9 cellular contexts compared by ENCODE assay signal in genomic region chr19:54470991-54471782, GRCh38. TPM values are rescaled to one million over a fixed set of nuclear protein-coding genes. Genes with fewer than 3 reads are reported as not detected.
A peak's percentile ranks its signal among the peaks of the same experiment; 100 is the strongest.
DNase-seq lines count a peak whose midpoint lies in the region; ATAC-seq, FAIRE-seq and TF ChIP-seq lines count a peak whose summit lies in the region.
"Had no signal": no experiment of that assay in that cellular context is flagged by ENCODE, and none has a peak within 500 bp of the region (broad histone marks: within the 10 kb centered on the region; RNA-seq: fewer than 3 reads in every experiment).

No MANE protein-coding gene starts in this region.

- peaks cover 19% of the 10 kb centered on the region for H3F3A ChIP-seq in GM23248 (ENCODE audit: insufficient read depth)

- peaks cover 30% of the 10 kb centered on the region for H3K79me2 ChIP-seq in GM23248 (ENCODE audit: insufficient read depth)

- WGBS in GM23248 (ENCODE audit: low coverage in 1 of 2, low lambda C conversion rate in 2 of 2, missing lambda C conversion rate in 2 of 2), 2 experiments: 5% methylated on average over 53 to 54 of the region's 60 CpGs
- 11 to 52% methylated on average over 23 to 59 of the region's 60 CpGs for WGBS in body of pancreas, 2 donors

- DNase-seq in GM23248 (peak; percentile 68), body of pancreas (peak; percentile 62 to 74 (median 68)), NCI-H1694 treated with DMSO at 0.1 percent for 48 hours (lab: John Stamatoyannopoulos, UW) (no peak), urothelium cell line (ENCODE audit: low spot score) (no peak)
- DNase-seq in stimulated activated CD4-positive, alpha-beta T cell treated with anti-CD3 and anti-CD28 coated beads, Interleukin-2, amount 100 ng/mL, for 24 hours: no peak

- H3K36me3 ChIP-seq in GM23248 (ENCODE audit: low read depth) (no peaks in the 10 kb centered on the region), body of pancreas (replicated peaks in 1 of 2; ENCODE audit: insufficient read depth in 1 of 2, low read depth in 2 of 2) (no peaks in the 10 kb centered on the region), iPS-20b (ENCODE audit: insufficient read depth, low read depth, low read length) (no peaks in the 10 kb centered on the region), skeletal muscle tissue (ENCODE audit: control insufficient read depth in 3 of 3, insufficient read depth in 3 of 3, low read length in 3 of 3) (no peaks in the 10 kb centered on the region)

- no peaks in the 10 kb centered on the region for H3K9me2 ChIP-seq in GM23248 (ENCODE audit: insufficient read depth)

- H3K4me3 ChIP-seq in GM23248 (peak overlapping the region; percentile 77), body of pancreas (peak overlapping the region in 1 of 2 donors; percentile 11), iPS-20b (ENCODE audit: low read length) (peak overlapping the region; percentile 60), skeletal muscle tissue (ENCODE audit: low read length in 3 of 3) (peak overlapping the region; percentile 29 to 40 (median 38))

- peak overlapping the region; percentile 82 for H3K4me2 ChIP-seq in GM23248 (ENCODE audit: unreplicated experiment)

- H2AFZ ChIP-seq in GM23248: peak overlapping the region; percentile 71

- H4K20me1 ChIP-seq in GM23248 (ENCODE audit: insufficient read depth): no peaks in the 10 kb centered on the region

- H3K9ac ChIP-seq in GM23248 (peak overlapping the region; percentile 79), iPS-20b (ENCODE audit: low read depth, low read length) (peak overlapping the region; percentile 58; the same call in 1 of the 2 replicates), skeletal muscle tissue (ENCODE audit: low read depth in 1 of 3, low read length in 3 of 3) (peak overlapping the region in 2 of 3 donors; percentile 56 to 57)

- TF ChIP-seq POLR2A in body of pancreas (IDR thresholded peaks at IDR 0.05): peak in 2 of 3 donors; percentile 61 to 72

- in situ Hi-C loops in GM23248 (cut with MboI): loop anchor here (25.0 kb wide), 1 partner anchor 1191 kb away; the partner anchor contains the start of gene U2AF2

- FAIRE-seq in urothelium cell line (lab: Jason Lieb, UNC): no peak

- 0 out of 2 replicates have a peak overlapping the region, but pooled peaks have one; percentile 14 for H3K27ac ChIP-seq in GM23248
- H3K27ac ChIP-seq in body of pancreas: peak overlapping the region; percentile 52 to 98 (median 87)
- no peak overlapping the region for H3K27ac ChIP-seq in iPS-20b (ENCODE audit: low read length)
- peak overlapping the region; percentile 72 for H3K27ac ChIP-seq in skeletal muscle tissue (ENCODE audit: low read depth, low read length)
- H3K27ac ChIP-seq: HL-60 had no signal

- H3K4me1 ChIP-seq in GM23248 (ENCODE audit: insufficient read depth) (peaks cover 9% of the 10 kb centered on the region), body of pancreas (peaks cover 63% of the 10 kb centered on the region), iPS-20b (ENCODE audit: insufficient read depth, low read length) (peaks cover 7% of the 10 kb centered on the region; the same call in 1 of the 2 replicates), skeletal muscle tissue (ENCODE audit: control insufficient read depth in 3 of 3, insufficient read depth in 3 of 3, low read length in 3 of 3) (peaks cover 14% of the 10 kb centered on the region in 3 donors)

- H3K9me3 ChIP-seq in GM23248 (ENCODE audit: low read depth): no peaks in the 10 kb centered on the region
- H3K9me3 ChIP-seq in body of pancreas: no peaks in the 10 kb centered on the region
- H3K9me3 ChIP-seq in iPS-20b (ENCODE audit: insufficient read depth, low read depth, low read length): no peaks in the 10 kb centered on the region
- no peaks in the 10 kb centered on the region for H3K9me3 ChIP-seq in skeletal muscle tissue (ENCODE audit: control insufficient read depth in 3 of 3, low read length in 3 of 3)

- H3K27me3 ChIP-seq in GM23248 (replicated peaks; ENCODE audit: insufficient read depth): no peaks in the 10 kb centered on the region
- H3K27me3 ChIP-seq in body of pancreas: no peaks in the 10 kb centered on the region
- peaks cover 47% of the 10 kb centered on the region for H3K27me3 ChIP-seq in iPS-20b (ENCODE audit: insufficient read depth, low read length)
- peaks cover 19 to 27% (median 23%) of the 10 kb centered on the region in 3 donors for H3K27me3 ChIP-seq in skeletal muscle tissue (ENCODE audit: control insufficient read depth in 3 of 3, insufficient read depth in 3 of 3, low read length in 3 of 3)

- intact Hi-C loops in body of pancreas (cut with DNase I): no loop called here

- TF ChIP-seq CTCF in body of pancreas (IDR thresholded peaks at IDR 0.05): no peak

- ATAC-seq in body of pancreas (peak; percentile 64), GM18909 (IDR thresholded peaks at IDR 0.05; ENCODE audit: poor library complexity, unreplicated experiment) (no peak)

RNA-seq across cellular contexts. Expression of gene CDC42EP5, which starts 1.9 kb away (rescaled TPM):
- total RNA-seq in GM23248 (2014; rRNA removed; shearing (Covaris generic)): 39.6 and 51.7 TPM in 2 replicates
- polyA plus RNA-seq in GM23248 (2016; fragmentation: Nextera tagmentation; extraction: Ambion mirVana): 4.4 and 5.2 TPM in 2 replicates
- total RNA-seq in body of pancreas (10 to 100 TPM; 18.2 to 92.9 TPM), skeletal muscle tissue (31.8 TPM)

RNA-seq across cellular contexts. Expression of gene LENG9, which starts 7.6 kb away (rescaled TPM):
- 6.6 and 13.5 TPM in 2 replicates for total RNA-seq in GM23248 (2014; rRNA removed; shearing (Covaris generic))
- 0.30 and 0.41 TPM in 2 replicates for polyA plus RNA-seq in GM23248 (2016; fragmentation: Nextera tagmentation; extraction: Ambion mirVana)
- total RNA-seq in body of pancreas: 10 to 100 TPM; 21.8 to 25.7 TPM
- total RNA-seq in skeletal muscle tissue: 4.2 TPM

RNA-seq across cellular contexts. Expression of gene LENG8, which starts 22.2 kb away (rescaled TPM):
- 29.2 and 33.9 TPM in 2 replicates for total RNA-seq in GM23248 (2014; rRNA removed; shearing (Covaris generic))
- polyA plus RNA-seq in GM23248 (2016; fragmentation: Nextera tagmentation; extraction: Ambion mirVana): 34.7 and 45.5 TPM in 2 replicates
- 100 to 1,000 TPM; 182 to 290 TPM for total RNA-seq in body of pancreas
- total RNA-seq in skeletal muscle tissue: 15.1 TPM

RNA-seq across cellular contexts. Expression of gene LAIR2, which starts 31.4 kb away (rescaled TPM):
- not detected in 2 replicates for total RNA-seq in GM23248 (2014; rRNA removed; shearing (Covaris generic))
- not detected in 2 replicates for polyA plus RNA-seq in GM23248 (2016; fragmentation: Nextera tagmentation; extraction: Ambion mirVana)
- not detected for total RNA-seq in body of pancreas
- total RNA-seq in skeletal muscle tissue: not detected

RNA-seq across cellular contexts. Expression of gene TTYH1, which starts 55.9 kb away (rescaled TPM):
- not detected in 2 replicates for total RNA-seq in GM23248 (2014; rRNA removed; shearing (Covaris generic))
- 0.05 TPM in 2 replicates for polyA plus RNA-seq in GM23248 (2016; fragmentation: Nextera tagmentation; extraction: Ambion mirVana)
- total RNA-seq in body of pancreas (10 to 100 TPM; 20.5 to 88.7 TPM), skeletal muscle tissue (1.0 TPM)

Comparison
In these comparisons a context has a peak if more than half of its experiments do, and no peak if none do; other contexts are left out.
1. DNase-seq: peak in GM23248 (single experiment) and body of pancreas (4 of 4); none in NCI-H1694 treated with DMSO at 0.1 percent for 48 hours (single experiment), stimulated activated CD4-positive, alpha-beta T cell treated with anti-CD3 and anti-CD28 coated beads, Interleukin-2, amount 100 ng/mL, for 24 hours (0 of 2) and urothelium cell line (single experiment).
2. Peak in every context shown above with its lines, with median percentiles within 50 percentile points of each other: H3K9ac ChIP-seq.